ENCODE assay signal across 26 cellular contexts in genomic region chr6:13249817-13250216, GRCh38.
"Had no signal": no experiment of that assay in that cellular context is flagged by ENCODE, and none has a peak within 500 bp of the region (broad histone marks: within the 10 kb centered on the region; RNA-seq: fewer than 3 reads in every experiment).

No MANE protein-coding gene starts in this region.

- H3K27ac ChIP-seq: ascending aorta, body of pancreas, KMS-11, SJSA1 had no signal

- H3K9me3 ChIP-seq: ascending aorta, body of pancreas, SJSA1 had no signal

- H3K36me3 ChIP-seq: SJSA1 had no signal

- H3K27me3 ChIP-seq: ascending aorta, body of pancreas had no signal

- H3K36me3 Mint-ChIP-seq: activated naive CD4-positive, alpha-beta T cell treated with anti-CD3 and anti-CD28 coated beads, Interleukin-2, amount 50 U/mL, for 72 hours had no signal

- H3K4me2 ChIP-seq: KMS-11 had no signal

- H3K9ac ChIP-seq: KMS-11 had no signal

- H3K4me1 ChIP-seq: ascending aorta, SJSA1 had no signal

- H3K4me3 Mint-ChIP-seq: activated B cell treated with CpG ODN at 0.5 μM for 24 hours; activated CD4-positive, alpha-beta T cell treated with anti-CD3 and anti-CD28 coated beads, Interleukin-2, amount 10 ng/mL, durations not matched to agents 24 days and 14 days; activated naive CD8-positive, alpha-beta T cell treated with anti-CD3 and anti-CD28 coated beads, Interleukin-2, amount 50 U/mL, for 24 hours; activated T-helper 1 cell treated with anti-CD3 and anti-CD28 coated beads, Interleukin-12 subunit alpha, Interleukin-12 subunit beta, Interleukin-2, Interleukin-4 antibody, amounts not matched to agents 30 ng/mL and 10 ng/mL and 1 ng/mL, durations not matched to agents 14 hours and 24 hours and 36 hours; central memory CD8-positive, alpha-beta T cell; T-helper 1 cell treated with Interleukin-12 subunit alpha and Interleukin-12 subunit beta and Interleukin-4 antibody, amounts not matched to agents 30 μg/mL and 1 μg/mL, for 36 hours had no signal

- DNase-seq: activated B cell treated with CpG ODN at 0.5 μM for 24 hours; activated CD4-positive, alpha-beta T cell treated with anti-CD3 and anti-CD28 coated beads for 1 hour; activated CD4-positive, alpha-beta T cell treated with anti-CD3 and anti-CD28 coated beads, Interleukin-2, amount 10 ng/mL, durations not matched to agents 24 days and 14 days; activated CD4-positive, alpha-beta T cell treated with anti-CD3 and anti-CD28 coated beads, Interleukin-2, amount 50 U/mL, for 48 hours; activated effector memory CD4-positive, alpha-beta T cell treated with Interleukin-2 at 50 U/mL for 16 hours; activated naive CD4-positive, alpha-beta T cell treated with Interleukin-2 at 50 U/mL for 16 hours; activated naive CD8-positive, alpha-beta T cell treated with anti-CD3 and anti-CD28 coated beads, Interleukin-2, amount 50 U/mL, for 24 hours; amniotic stem cell; body of pancreas; NCI-H1092; NCI-H1694; NCI-H2029; NCI-H2107; NCI-H226; NCI-H510A; NK-92 treated with Interleukin-12 subunit alpha and Interleukin-12 subunit beta, amount 100 ng/mL, for 24 hours; SHP77 had no signal

- FAIRE-seq: RCC 7860 had no signal

- H3K27ac Mint-ChIP-seq: activated B cell treated with CpG ODN at 0.5 μM for 24 hours; activated CD4-positive, alpha-beta T cell treated with anti-CD3 and anti-CD28 coated beads, Interleukin-2, amount 10 ng/mL, durations not matched to agents 24 days and 14 days; activated naive CD4-positive, alpha-beta T cell treated with anti-CD3 and anti-CD28 coated beads, Interleukin-2, amount 50 U/mL, for 72 hours; activated naive CD8-positive, alpha-beta T cell treated with anti-CD3 and anti-CD28 coated beads, Interleukin-2, amount 50 U/mL, for 24 hours; activated T-helper 1 cell treated with anti-CD3 and anti-CD28 coated beads, Interleukin-12 subunit alpha, Interleukin-12 subunit beta, Interleukin-2, Interleukin-4 antibody, amounts not matched to agents 30 ng/mL and 10 ng/mL and 1 ng/mL, durations not matched to agents 14 hours and 24 hours and 36 hours; T-helper 1 cell treated with Interleukin-12 subunit alpha and Interleukin-12 subunit beta and Interleukin-4 antibody, amounts not matched to agents 30 μg/mL and 1 μg/mL, for 36 hours had no signal

- H3K9me3 Mint-ChIP-seq: activated B cell treated with CpG ODN at 0.5 μM for 24 hours; activated CD4-positive, alpha-beta T cell treated with anti-CD3 and anti-CD28 coated beads, Interleukin-2, amount 10 ng/mL, durations not matched to agents 24 days and 14 days; activated naive CD4-positive, alpha-beta T cell treated with anti-CD3 and anti-CD28 coated beads, Interleukin-2, amount 50 U/mL, for 72 hours; activated T-helper 1 cell treated with anti-CD3 and anti-CD28 coated beads, Interleukin-12 subunit alpha, Interleukin-12 subunit beta, Interleukin-2, Interleukin-4 antibody, amounts not matched to agents 30 ng/mL and 10 ng/mL and 1 ng/mL, durations not matched to agents 14 hours and 24 hours and 36 hours; central memory CD8-positive, alpha-beta T cell; T-helper 1 cell treated with Interleukin-12 subunit alpha and Interleukin-12 subunit beta and Interleukin-4 antibody, amounts not matched to agents 30 μg/mL and 1 μg/mL, for 36 hours had no signal

- H3K27me3 Mint-ChIP-seq: activated B cell treated with CpG ODN at 0.5 μM for 24 hours had no signal

- H3K4me1 Mint-ChIP-seq: activated CD4-positive, alpha-beta T cell treated with anti-CD3 and anti-CD28 coated beads, Interleukin-2, amount 10 ng/mL, durations not matched to agents 24 days and 14 days; activated naive CD8-positive, alpha-beta T cell treated with anti-CD3 and anti-CD28 coated beads, Interleukin-2, amount 50 U/mL, for 24 hours; central memory CD8-positive, alpha-beta T cell had no signal

- H3K4me3 ChIP-seq: ascending aorta, body of pancreas, SJSA1 had no signal

- ATAC-seq: activated naive CD8-positive, alpha-beta T cell treated with anti-CD3 and anti-CD28 coated beads, Interleukin-2, amount 50 U/mL, for 24 hours; body of pancreas; SK-N-SH treated with all-trans-retinoic acid at 6 μM for 48 hours had no signal
